In the genomic region with DNA sequence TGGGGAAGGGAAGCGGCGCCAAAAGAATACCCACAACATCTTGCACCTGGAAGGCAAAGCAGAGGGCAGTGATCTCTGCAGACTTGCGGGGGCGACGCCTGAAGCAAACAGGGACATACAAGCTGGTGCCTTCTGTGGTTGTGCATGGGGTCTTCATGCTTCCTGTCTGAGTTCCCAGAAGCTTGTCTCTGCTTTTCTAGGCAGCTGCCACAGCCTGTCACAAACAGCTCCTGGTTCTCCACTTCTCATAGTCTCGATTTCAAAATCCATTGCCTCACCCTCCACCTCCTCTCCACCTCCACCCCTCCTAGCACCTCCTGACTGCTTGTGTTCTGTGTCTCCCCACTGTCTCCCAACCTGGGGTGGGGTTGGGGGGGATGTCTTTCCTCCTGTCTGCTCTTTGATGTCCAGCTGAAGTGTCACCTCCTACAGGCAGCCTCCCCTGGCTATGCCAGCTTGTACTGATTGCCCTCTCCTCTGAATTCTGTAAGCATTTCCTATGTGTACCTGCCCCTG, we compare ENCODE assay signal across 8 cellular contexts. TPM values are rescaled to one million over a fixed set of nuclear protein-coding genes. Genes with fewer than 3 reads are reported as not detected.
DNase-seq lines count a peak whose midpoint lies in the region; ATAC-seq and TF ChIP-seq lines count a peak whose summit lies in the region.

No MANE protein-coding gene starts in this region.

- TF ChIP-seq CTCF in BE2C (IDR thresholded peaks at IDR 0.05; ENCODE audit: low read depth, low read length), result no peak
- no peak for TF ChIP-seq CTCF in VCaP (conservative IDR thresholded peaks at IDR 0.05)
- TF ChIP-seq CTCF in right lobe of liver (IDR thresholded peaks at IDR 0.05), result no peak

- H3K9me3 ChIP-seq in BE2C (no peaks in the 10 kb centered on the region), right lobe of liver (no peaks in the 10 kb centered on the region)

- H3K36me3 ChIP-seq in BE2C, result no peaks in the 10 kb centered on the region
- peaks cover 0 to 7% (median 0%) of the 10 kb centered on the region in 4 donors for H3K36me3 ChIP-seq in right lobe of liver

- H3K4me3 ChIP-seq in BE2C (ENCODE audit: low read depth, low read length) (peak overlapping the region; percentile 45), right lobe of liver (peak overlapping the region; percentile 38 to 56 (median 53))

- intact Hi-C loops in right lobe of liver (cut with DNase I), result no loop called here

- ATAC-seq in GM21528 (IDR thresholded peaks at IDR 0.05; ENCODE audit: low FRiP score, unreplicated experiment), result peak; percentile 21
- peak in 1 of 4 donors; percentile 1 for ATAC-seq in right lobe of liver
- ATAC-seq in GM21360 (IDR thresholded peaks at IDR 0.05; ENCODE audit: unreplicated experiment), result no peak

- DNase-seq in BE2C (no peak), right lobe of liver (no peak), hippocampal formation (lab: John Stamatoyannopoulos, UW) (no peak), foreskin melanocyte (no peak), NCI-H2196 treated with DMSO at 0.1 percent for 48 hours (lab: John Stamatoyannopoulos, UW; ENCODE audit: unreplicated experiment) (no peak)

- H3K4me1 ChIP-seq in BE2C (no peaks in the 10 kb centered on the region), right lobe of liver (peaks cover 0 to 63% (median 24%) of the 10 kb centered on the region in 4 donors)

- H3K27me3 ChIP-seq in BE2C (no peaks in the 10 kb centered on the region), right lobe of liver (no peaks in the 10 kb centered on the region)

- WGBS in right lobe of liver (ENCODE audit: insufficient coverage, low coverage, low lambda C conversion rate, missing lambda C conversion rate), result 13% methylated on average over 1 of the region's 6 CpGs

- H3K27ac ChIP-seq in VCaP, result peak overlapping the region; percentile 29; the same call in 1 of the 2 replicates
- H3K27ac ChIP-seq in right lobe of liver, result peak overlapping the region; percentile 78 to 93 (median 79)

- TF ChIP-seq POLR2A in right lobe of liver (IDR thresholded peaks at IDR 0.05), result no peak

RNA-seq across cellular contexts. Expression of gene PROC, which starts 1.7 kb away (rescaled TPM):
- polyA plus RNA-seq in BE2C (2012; ENCODE audit: insufficient read depth, insufficient read length, low read depth), result not detected
- 100 to 1,000 TPM; 224 to 447 (median 319) TPM for total RNA-seq in right lobe of liver

RNA-seq across cellular contexts. Expression of gene MAP3K2, which starts 28.8 kb away (rescaled TPM):
- polyA plus RNA-seq in BE2C (2012; ENCODE audit: insufficient read depth, insufficient read length, low read depth), result 4.9 TPM
- total RNA-seq in right lobe of liver, result 10 to 100 TPM; 28.6 to 45.1 (median 39.8) TPM
